In genomic region chr19:43224855-43225253, GRCh38 we compare ENCODE assay signal across 18 cellular contexts. TPM values are rescaled to one million over a fixed set of nuclear protein-coding genes. Genes with fewer than 3 reads are reported as not detected.
A peak's percentile ranks its signal among the peaks of the same experiment; 100 is the strongest.
DNase-seq lines count a peak whose midpoint lies in the region; ATAC-seq and TF ChIP-seq lines count a peak whose summit lies in the region.
"Had no signal": no experiment of that assay in that cellular context is flagged by ENCODE, and none has a peak within 500 bp of the region (broad histone marks: within the 10 kb centered on the region; RNA-seq: fewer than 3 reads in every experiment).

No MANE protein-coding gene starts in this region.

- H3K4me2 ChIP-seq in IMR-90 (ENCODE audit: low read depth, low read length), result no peak overlapping the region
- H3K4me2 ChIP-seq: GM23338, KMS-11 had no signal

- CTCF ChIA-PET in IMR-90 (lab: Yijun Ruan, JAX) (no interaction called here), A673 (lab: Charles Lee) (no interaction called here)

- H3K27me3 ChIP-seq in IMR-90 (ENCODE audit: control insufficient read depth, insufficient read depth, low read length), result no peaks in the 10 kb centered on the region
- H3K27me3 ChIP-seq in adipocyte (replicated peaks; ENCODE audit: control insufficient read depth, insufficient read depth, low read length), result no peaks in the 10 kb centered on the region
- H3K27me3 ChIP-seq in upper lobe of left lung, result no peaks in the 10 kb centered on the region
- H3K27me3 ChIP-seq in A673 (replicated peaks; ENCODE audit: insufficient read depth, low read depth, low read length, poor library complexity), result no peaks in the 10 kb centered on the region

- no CpG with 5 or more reads among the region's 2 CpGs for WGBS in IMR-90 (ENCODE audit: extremely low coverage in 2 of 2, insufficient read length in 1 of 2), 2 experiments
- 92% methylated on average over 2 of the region's 2 CpGs; no CpG with 5 or more reads in 1 of the 2 donors for WGBS in upper lobe of left lung, 2 donors

- H3K9ac ChIP-seq in IMR-90 (ENCODE audit: low read depth, low read length), result no peak overlapping the region
- H3K9ac ChIP-seq in adipocyte (ENCODE audit: low read length), result no peak overlapping the region
- H3K9ac ChIP-seq: KMS-11 had no signal

- H3K4me1 ChIP-seq in IMR-90 (ENCODE audit: control insufficient read depth, insufficient read depth, low read length) (0 out of 2 replicates have a peak, but pooled peaks cover 2% of the 10 kb centered on the region), adipocyte (ENCODE audit: control insufficient read depth, insufficient read depth, low read length) (no peaks in the 10 kb centered on the region), upper lobe of left lung (no peaks in the 10 kb centered on the region), A673 (ENCODE audit: insufficient read depth, low read length, poor library complexity, severe bottlenecking) (no peaks in the 10 kb centered on the region)
- H3K4me1 ChIP-seq: Caco-2 had no signal

- no peaks in the 10 kb centered on the region for H3K79me1 ChIP-seq in IMR-90 (ENCODE audit: low read depth in 1 of 2, low read length in 2 of 2)

- POLR2A ChIA-PET in IMR-90 (lab: Charles Lee; ENCODE audit: unreplicated experiment), result no interaction called here
- POLR2A ChIA-PET in A673 (lab: Charles Lee; ENCODE audit: low non-redundant PET), result no interaction called here

- H3K27ac ChIP-seq in IMR-90 (ENCODE audit: insufficient read depth, low read length) (no peak overlapping the region), upper lobe of left lung (no peak overlapping the region), A673 (ENCODE audit: low read depth, low read length, poor library complexity, severe bottlenecking) (no peak overlapping the region)
- H3K27ac ChIP-seq: 22Rv1, C4-2B, KMS-11 had no signal

- TF ChIP-seq EP300 in upper lobe of left lung (IDR thresholded peaks at IDR 0.05), result no peak

- TF ChIP-seq RAD21 in IMR-90 (IDR thresholded peaks at IDR 0.05; ENCODE audit: low read length), result no peak

- no peak overlapping the region for H3K56ac ChIP-seq in IMR-90 (ENCODE audit: extremely low read depth, insufficient read depth, low read length)

- peaks cover 10% of the 10 kb centered on the region for H3K9me3 Mint-ChIP-seq in natural killer cell treated with Interleukin-12 subunit alpha and Interleukin-12 subunit beta and Interleukin-15 and Interleukin-18, amount 100 ng/mL, for 72 hours
- H3K9me3 Mint-ChIP-seq: HFFc6 had no signal

- no peak overlapping the region for H2BK15ac ChIP-seq in IMR-90 (ENCODE audit: low read depth, low read length)

- BruUV-seq in IMR-90 (replicated peaks; lab: Mats Ljungman, UMichigan) (no TSS peak), A673 (replicated peaks; lab: Mats Ljungman, UMichigan) (no TSS peak)

- H3K4me3 Mint-ChIP-seq in natural killer cell treated with Interleukin-12 subunit alpha and Interleukin-12 subunit beta and Interleukin-15 and Interleukin-18, amount 100 ng/mL, for 72 hours, result no peak overlapping the region
- H3K4me3 Mint-ChIP-seq: CD4-positive, alpha-beta T cell; GM23338; HFFc6 had no signal

- H2BK5ac ChIP-seq in IMR-90 (ENCODE audit: low read depth, low read length, poor library complexity, severe bottlenecking), result peak overlapping the region; percentile 76

- H4K91ac ChIP-seq in IMR-90 (ENCODE audit: insufficient read depth, low read depth, low read length), result no peak overlapping the region

- peaks cover 20% of the 10 kb centered on the region for H3K36me3 Mint-ChIP-seq in natural killer cell treated with Interleukin-12 subunit alpha and Interleukin-12 subunit beta and Interleukin-15 and Interleukin-18, amount 100 ng/mL, for 72 hours

- intact Hi-C loops in IMR-90 (cut with micrococcal nuclease), result no loop called here
- intact Hi-C loops in A673 (cut with micrococcal nuclease; ENCODE audit: unreplicated experiment), result no loop called here

- in situ Hi-C loops in IMR-90 (cut with MboI; ENCODE audit: low sequenced_read_pairs), result no loop called here

- H3K9me1 ChIP-seq in IMR-90 (ENCODE audit: insufficient read depth, low read length), result no peaks in the 10 kb centered on the region

- 0 out of 4 replicates have a peak overlapping the region, but pooled peaks of 1 of the 2 experiments have one; percentile 4 for H4K8ac ChIP-seq in IMR-90 (ENCODE audit: low read depth in 2 of 2, low read length in 2 of 2)

- no peak overlapping the region for H3K14ac ChIP-seq in IMR-90 (replicated peaks; ENCODE audit: low read depth, low read length)

- TF ChIP-seq CTCF in IMR-90 (conservative IDR thresholded peaks at IDR 0.05; ENCODE audit: low read depth, low read length) (no peak), upper lobe of left lung (IDR thresholded peaks at IDR 0.05) (no peak), A673 (conservative IDR thresholded peaks at IDR 0.05; ENCODE audit: low read depth, low read length) (no peak)

- dilution Hi-C loops in IMR-90 (cut with HindIII; ENCODE audit: low sequenced_read_pairs, unreplicated experiment), result no loop called here

- no peaks in the 10 kb centered on the region for H3K27me3 Mint-ChIP-seq in natural killer cell treated with Interleukin-12 subunit alpha and Interleukin-12 subunit beta and Interleukin-15 and Interleukin-18, amount 100 ng/mL, for 72 hours
- H3K27me3 Mint-ChIP-seq: CD4-positive, alpha-beta T cell had no signal

- H4K20me1 ChIP-seq in IMR-90 (ENCODE audit: insufficient read depth, low read length), result no peaks in the 10 kb centered on the region

- H3K4me3 ChIP-seq in IMR-90 (ENCODE audit: insufficient read depth, low read depth, low read length) (no peak overlapping the region), adipocyte (ENCODE audit: low read length) (no peak overlapping the region), upper lobe of left lung (no peak overlapping the region), A673 (ENCODE audit: low read depth, low read length, poor library complexity, severe bottlenecking) (no peak overlapping the region)
- H3K4me3 ChIP-seq: GM23338 had no signal

- peaks cover 5% of the 10 kb centered on the region for H3K9me3 ChIP-seq in IMR-90 (ENCODE audit: control insufficient read depth, insufficient read depth, low read length)
- H3K9me3 ChIP-seq in adipocyte (ENCODE audit: control insufficient read depth, low read length), result peaks cover 13% of the 10 kb centered on the region
- H3K9me3 ChIP-seq in upper lobe of left lung, result peaks cover 0 to 33% (median 20%) of the 10 kb centered on the region in 4 donors
- peaks cover 13% of the 10 kb centered on the region for H3K9me3 ChIP-seq in A673 (ENCODE audit: low read depth, low read length, poor library complexity, severe bottlenecking)
- H3K9me3 ChIP-seq: Caco-2 had no signal

- no peak for TF ChIP-seq POLR2A in IMR-90 (IDR thresholded peaks at IDR 0.05; ENCODE audit: low read depth, low read length)
- no peak for TF ChIP-seq POLR2A in upper lobe of left lung (IDR thresholded peaks at IDR 0.05)

- H3K36me3 ChIP-seq in IMR-90 (ENCODE audit: control insufficient read depth, insufficient read depth, low read length) (no peaks in the 10 kb centered on the region), adipocyte (ENCODE audit: control insufficient read depth, insufficient read depth, low read length, severe bottlenecking) (no peaks in the 10 kb centered on the region), upper lobe of left lung (no peaks in the 10 kb centered on the region), A673 (ENCODE audit: insufficient read depth, low read length, poor library complexity, severe bottlenecking) (no peaks in the 10 kb centered on the region)

- peak overlapping the region; percentile 76; the same call in 1 of the 2 replicates for H3K18ac ChIP-seq in IMR-90 (ENCODE audit: low read depth, low read length)

- no peaks in the 10 kb centered on the region for H3K4me1 Mint-ChIP-seq in natural killer cell treated with Interleukin-12 subunit alpha and Interleukin-12 subunit beta and Interleukin-15 and Interleukin-18, amount 100 ng/mL, for 72 hours (ENCODE audit: low read depth in 2 of 2)
- H3K4me1 Mint-ChIP-seq: GM23338 had no signal

- no peak for ATAC-seq in IMR-90 (ENCODE audit: low read depth)
- no peak for ATAC-seq in upper lobe of left lung (ENCODE audit: low FRiP score in 2 of 2)
- no peak for ATAC-seq in HG03457 (IDR thresholded peaks at IDR 0.05; ENCODE audit: unreplicated experiment)
- no peak for ATAC-seq in natural killer cell treated with Interleukin-12 subunit alpha and Interleukin-12 subunit beta and Interleukin-15 and Interleukin-18, amount 100 ng/mL, for 72 hours
- ATAC-seq: GM23338 had no signal

- H2AFZ ChIP-seq in IMR-90 (replicated peaks; ENCODE audit: low read length, poor library complexity), result no peak overlapping the region
- H2AFZ ChIP-seq: GM23338 had no signal

- no peak overlapping the region for H3K4ac ChIP-seq in IMR-90 (ENCODE audit: low read depth, low read length)

- no peak overlapping the region for H2AK9ac ChIP-seq in IMR-90 (replicated peaks; ENCODE audit: low read depth, low read length, poor library complexity)

- no peak overlapping the region for H2AK5ac ChIP-seq in IMR-90 (ENCODE audit: low read depth, low read length)

- H3K27ac Mint-ChIP-seq in natural killer cell treated with Interleukin-12 subunit alpha and Interleukin-12 subunit beta and Interleukin-15 and Interleukin-18, amount 100 ng/mL, for 72 hours, result no peak overlapping the region
- H3K27ac Mint-ChIP-seq: CD4-positive, alpha-beta T cell; GM23338; HFFc6 had no signal

- H3K23ac ChIP-seq in IMR-90 (ENCODE audit: low read depth, low read length), result no peak overlapping the region

- no peak overlapping the region for H4K5ac ChIP-seq in IMR-90 (ENCODE audit: low read depth, low read length)

- 0 out of 2 replicates have a peak overlapping the region, but pooled peaks have one; percentile 7 for H2BK20ac ChIP-seq in IMR-90 (ENCODE audit: low read depth, low read length)

- peak overlapping the region; percentile 64 for H2BK120ac ChIP-seq in IMR-90 (ENCODE audit: low read depth, low read length)

- DNase-seq in A172 (ENCODE audit: low spot score), result peak; percentile 50
- DNase-seq in EL, result peak; percentile 21
- DNase-seq in IMR-90, result no peak
- peak; percentile 3 for DNase-seq in adipocyte (ENCODE audit: low read depth)
- no peak for DNase-seq in upper lobe of left lung
- no peak for DNase-seq in A673 (ENCODE audit: low spot score)
- no peak for DNase-seq in natural killer cell treated with Interleukin-12 subunit alpha and Interleukin-12 subunit beta and Interleukin-15 and Interleukin-18, amount 100 ng/mL, for 72 hours (ENCODE audit: low spot score)
- DNase-seq: ACHN; AML-193; Caco-2; CD4-positive, alpha-beta T cell; HFFc6 had no signal

RNA-seq across cellular contexts. Expression of gene PSG4, which starts 19.4 kb away (rescaled TPM):
- 75.6 and 84.3 TPM in 2 replicates for total RNA-seq in A172 (2014; rRNA removed; shearing (Covaris generic))
- total RNA-seq in IMR-90 (2012; rRNA removed), result 87.5 and 106 TPM in 2 replicates
- polyA plus RNA-seq in IMR-90 (2012; rRNA removed), result 211 and 223 TPM in 2 replicates
- 52.5 and 63.4 TPM in 2 replicates for polyA plus RNA-seq in IMR-90 (2012; cell fraction: cytosol; rRNA removed)
- 205 and 688 TPM in 2 replicates for polyA plus RNA-seq in IMR-90 (2012; cell fraction: nucleus; rRNA removed; ENCODE audit: low replicate concordance)
- not detected for total RNA-seq in upper lobe of left lung
- total RNA-seq in A673 (2021), result not detected in 2 replicates
- not detected for total RNA-seq in natural killer cell treated with Interleukin-12 subunit alpha and Interleukin-12 subunit beta and Interleukin-15 and Interleukin-18, amount 100 ng/mL, for 72 hours
- total RNA-seq: Caco-2; CD4-positive, alpha-beta T cell; GM23338; HT-29 had no signal

RNA-seq across cellular contexts. Expression of gene PSG5, which starts 38.5 kb away (rescaled TPM):
- total RNA-seq in A172 (2014; rRNA removed; shearing (Covaris generic)), result 3.2 and 7.1 TPM in 2 replicates
- total RNA-seq in IMR-90 (2012; rRNA removed) (38.6 and 50.7 TPM in 2 replicates), upper lobe of left lung (not detected), A673 (2021) (not detected in 2 replicates)
- 75.9 and 84.8 TPM in 2 replicates for polyA plus RNA-seq in IMR-90 (2012; rRNA removed)
- polyA plus RNA-seq in IMR-90 (2012; cell fraction: cytosol; rRNA removed), result 24.2 and 25.3 TPM in 2 replicates
- polyA plus RNA-seq in IMR-90 (2012; cell fraction: nucleus; rRNA removed; ENCODE audit: low replicate concordance), result 7.4 and 30.3 TPM in 2 replicates
- not detected for total RNA-seq in natural killer cell treated with Interleukin-12 subunit alpha and Interleukin-12 subunit beta and Interleukin-15 and Interleukin-18, amount 100 ng/mL, for 72 hours
- total RNA-seq: CD4-positive, alpha-beta T cell; GM23338; HT-29 had no signal

RNA-seq across cellular contexts. Expression of gene PSG9, which starts 44.5 kb away (rescaled TPM):
- 2.1 and 3.6 TPM in 2 replicates for total RNA-seq in A172 (2014; rRNA removed; shearing (Covaris generic))
- 0.28 and 0.54 TPM in 2 replicates for total RNA-seq in IMR-90 (2012; rRNA removed)
- 1.1 TPM in 2 replicates for polyA plus RNA-seq in IMR-90 (2012; rRNA removed)
- polyA plus RNA-seq in IMR-90 (2012; cell fraction: cytosol; rRNA removed), result 0.24 and 0.54 TPM in 2 replicates
- polyA plus RNA-seq in IMR-90 (2012; cell fraction: nucleus; rRNA removed; ENCODE audit: low replicate concordance), result 0.10 and 1.0 TPM in 2 replicates
- total RNA-seq in upper lobe of left lung, result not detected
- not detected in 2 replicates for total RNA-seq in A673 (2021)
- total RNA-seq in natural killer cell treated with Interleukin-12 subunit alpha and Interleukin-12 subunit beta and Interleukin-15 and Interleukin-18, amount 100 ng/mL, for 72 hours, result not detected
- total RNA-seq: Caco-2; CD4-positive, alpha-beta T cell; GM23338; HT-29 had no signal
- polyA plus RNA-seq: GM23338 had no signal

Comparison
In these comparisons a context has a peak if more than half of its experiments do, and no peak if none do; other contexts are left out.
1. DNase-seq: peak in A172 (single experiment), EL (single experiment) and adipocyte (single experiment); none in IMR-90 (single experiment), upper lobe of left lung (0 of 2), A673 (single experiment) and natural killer cell treated with Interleukin-12 subunit alpha and Interleukin-12 subunit beta and Interleukin-15 and Interleukin-18, amount 100 ng/mL, for 72 hours (single experiment).
2. RNA of gene PSG4, which starts 19.4 kb away (total RNA-seq): 87.5 to 106 TPM in IMR-90 and 75.6 to 84.3 TPM in A172; not detected in upper lobe of left lung, not detected in A673 and not detected in natural killer cell treated with Interleukin-12 subunit alpha and Interleukin-12 subunit beta and Interleukin-15 and Interleukin-18, amount 100 ng/mL, for 72 hours; every median in the first group is over 10 times any median in the second.